Comparison of ENCODE assay signal across 21 cellular contexts in the genomic region with DNA sequence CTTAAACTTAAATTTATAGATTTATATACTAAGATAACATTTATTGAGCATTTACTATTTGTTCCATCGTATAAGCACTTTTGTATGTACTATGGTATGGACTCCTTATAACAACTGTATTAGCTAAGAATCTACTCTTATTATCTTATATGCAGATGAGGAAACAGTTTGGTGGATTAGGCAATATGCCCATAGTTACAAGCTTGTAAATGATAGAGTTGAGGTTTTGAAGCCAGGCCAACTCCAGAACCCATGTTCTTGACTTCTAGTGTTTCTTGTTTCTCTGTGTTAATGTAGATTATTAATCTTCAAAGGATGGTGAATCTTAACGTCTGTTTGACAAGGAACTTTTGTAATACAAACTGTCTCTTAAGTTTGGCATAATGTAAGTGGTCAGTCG.
"Had no signal": no experiment of that assay in that cellular context is flagged by ENCODE, and none has a peak within 500 bp of the region (broad histone marks: within the 10 kb centered on the region; RNA-seq: fewer than 3 reads in every experiment).

No MANE protein-coding gene starts in this region.

- ATAC-seq: activated naive CD4-positive, alpha-beta T cell treated with anti-CD3 and anti-CD28 coated beads, Interleukin-2, amount 50 U/mL, for 72 hours; activated T-cell treated with anti-CD3 and anti-CD28 coated beads, Interleukin-2, amount 50 U/mL, for 72 hours; body of pancreas; gastrocnemius medialis; heart right ventricle; left lobe of liver; sciatic nerve; T-helper 17 cell had no signal

- H3K27me3 Mint-ChIP-seq: activated CD4-positive, alpha-beta T cell treated with anti-CD3 and anti-CD28 coated beads, Interleukin-2, amount 10 ng/mL, durations not matched to agents 24 days and 14 days; naive B cell; T-helper 17 cell had no signal

- H3K36me3 Mint-ChIP-seq: naive B cell, neural progenitor cell had no signal

- DNase-seq: activated CD4-positive, alpha-beta T cell treated with anti-CD3 and anti-CD28 coated beads, Interleukin-2, amount 10 ng/mL, durations not matched to agents 24 days and 14 days; activated CD4-positive, CD25-positive, alpha-beta regulatory T cell; activated CD8-positive, alpha-beta memory T cell treated with anti-CD3 and anti-CD28 coated beads, Interleukin-2, amount 50 U/mL, for 48 hours; activated gamma-delta T cell; activated T-cell treated with anti-CD3 and anti-CD28 coated beads, Interleukin-2, amount 50 U/mL, for 72 hours; amniotic stem cell; body of pancreas; caudate nucleus; esophagus squamous epithelium; gastrocnemius medialis; heart right ventricle; naive B cell; ovary; spleen; stimulated activated CD4-positive, alpha-beta T cell treated with anti-CD3 and anti-CD28 coated beads, Interleukin-1b, Interleukin-23, amount 100 ng/mL, for 48 hours; T-helper 17 cell; thyroid gland had no signal

- H3K4me3 Mint-ChIP-seq: activated CD4-positive, alpha-beta T cell treated with anti-CD3 and anti-CD28 coated beads, Interleukin-2, amount 10 ng/mL, durations not matched to agents 24 days and 14 days; activated T-cell treated with anti-CD3 and anti-CD28 coated beads, Interleukin-2, amount 50 U/mL, for 72 hours; naive B cell; neural progenitor cell; T-helper 17 cell had no signal

- H3K9me3 Mint-ChIP-seq: activated CD4-positive, alpha-beta T cell treated with anti-CD3 and anti-CD28 coated beads, Interleukin-2, amount 10 ng/mL, durations not matched to agents 24 days and 14 days; activated naive CD4-positive, alpha-beta T cell treated with anti-CD3 and anti-CD28 coated beads, Interleukin-2, amount 50 U/mL, for 72 hours; activated T-cell treated with anti-CD3 and anti-CD28 coated beads, Interleukin-2, amount 50 U/mL, for 72 hours; naive B cell had no signal

- H3K27ac Mint-ChIP-seq: activated CD4-positive, alpha-beta T cell treated with anti-CD3 and anti-CD28 coated beads, Interleukin-2, amount 10 ng/mL, durations not matched to agents 24 days and 14 days; activated naive CD4-positive, alpha-beta T cell treated with anti-CD3 and anti-CD28 coated beads, Interleukin-2, amount 50 U/mL, for 72 hours; activated T-cell treated with anti-CD3 and anti-CD28 coated beads, Interleukin-2, amount 50 U/mL, for 72 hours; neural progenitor cell had no signal
